Comparison of ENCODE assay signal across 8 cellular contexts in genomic region chr3:72848703-72849081, GRCh38. TPM values are rescaled to one million over a fixed set of nuclear protein-coding genes. Genes with fewer than 3 reads are reported as not detected.
A peak's percentile ranks its signal among the peaks of the same experiment; 100 is the strongest.
DNase-seq lines count a peak whose midpoint lies in the region; ATAC-seq and TF ChIP-seq lines count a peak whose summit lies in the region.

No MANE protein-coding gene starts in this region.

- no peaks in the 10 kb centered on the region for H3K36me3 ChIP-seq in CD8-positive, alpha-beta T cell (ENCODE audit: insufficient read depth, low read length)
- no peaks in the 10 kb centered on the region for H3K36me3 ChIP-seq in osteoblast (ENCODE audit: insufficient read depth, low read length)

- H3K27ac ChIP-seq in CD8-positive, alpha-beta T cell (ENCODE audit: low read depth, low read length) = no peak overlapping the region
- no peak overlapping the region for H3K27ac ChIP-seq in osteoblast (ENCODE audit: low read depth, low read length)

- CTCF ChIA-PET in CD8-positive, alpha-beta T cell (lab: Charles Lee) = no interaction called here

- no peaks in the 10 kb centered on the region for H3K9me3 Mint-ChIP-seq in CD8-positive, alpha-beta T cell
- H3K9me3 Mint-ChIP-seq in T-helper 1 cell treated with Interleukin-12 subunit alpha and Interleukin-12 subunit beta and Interleukin-4 antibody, amounts not matched to agents 30 μg/mL and 1 μg/mL, for 36 hours = no peaks in the 10 kb centered on the region

- no peak for TF ChIP-seq POLR2A in erythroblast (IDR thresholded peaks at IDR 0.05; ENCODE audit: low read length)

- no peaks in the 10 kb centered on the region for H3K27me3 Mint-ChIP-seq in CD8-positive, alpha-beta T cell (ENCODE audit: low read depth)
- H3K27me3 Mint-ChIP-seq in T-helper 1 cell treated with Interleukin-12 subunit alpha and Interleukin-12 subunit beta and Interleukin-4 antibody, amounts not matched to agents 30 μg/mL and 1 μg/mL, for 36 hours (ENCODE audit: low read depth) = peaks cover 19% of the 10 kb centered on the region

- peak overlapping the region; percentile 98 for H3K4me2 ChIP-seq in osteoblast (ENCODE audit: insufficient read depth, low read length)

- peak; percentile 34 for ATAC-seq in CD8-positive, alpha-beta T cell
- ATAC-seq in GM19397 (IDR thresholded peaks at IDR 0.05; ENCODE audit: unreplicated experiment) (peak; percentile 37), HG03442 (IDR thresholded peaks at IDR 0.05; ENCODE audit: unreplicated experiment) (peak; percentile 38)

- peaks cover 23% of the 10 kb centered on the region for H3K4me1 ChIP-seq in CD8-positive, alpha-beta T cell (ENCODE audit: insufficient read depth, low read length)
- H3K4me1 ChIP-seq in osteoblast (ENCODE audit: insufficient read depth, low read length) = peaks cover 18% of the 10 kb centered on the region

- peak overlapping the region; percentile 98 for H2AFZ ChIP-seq in osteoblast (ENCODE audit: low read length)

- no peaks in the 10 kb centered on the region for H3K27me3 ChIP-seq in CD8-positive, alpha-beta T cell (ENCODE audit: insufficient read depth, low read length)
- no peaks in the 10 kb centered on the region for H3K27me3 ChIP-seq in osteoblast (ENCODE audit: insufficient read depth, low read length)

- H4K20me1 ChIP-seq in osteoblast (ENCODE audit: insufficient read depth, low read length) = no peaks in the 10 kb centered on the region

- no peaks in the 10 kb centered on the region for H3K9me3 ChIP-seq in CD8-positive, alpha-beta T cell (ENCODE audit: low read length)
- H3K9me3 ChIP-seq in osteoblast (ENCODE audit: low read depth, low read length) = no peaks in the 10 kb centered on the region

- peak overlapping the region; percentile 80 for H3K27ac Mint-ChIP-seq in CD8-positive, alpha-beta T cell
- H3K27ac Mint-ChIP-seq in T-helper 1 cell treated with Interleukin-12 subunit alpha and Interleukin-12 subunit beta and Interleukin-4 antibody, amounts not matched to agents 30 μg/mL and 1 μg/mL, for 36 hours = peak overlapping the region; percentile 83

- POLR2A ChIA-PET in CD8-positive, alpha-beta T cell (lab: Charles Lee) = interaction anchor here (0.6 to 1.0 kb wide), 6 partner anchors 14 to 1866 kb away, joined by 3 read pairs; partner anchors contain the start of gene PPP4R2

- peak overlapping the region; percentile 95 for H3K4me3 Mint-ChIP-seq in CD8-positive, alpha-beta T cell
- H3K4me3 Mint-ChIP-seq in T-helper 1 cell treated with Interleukin-12 subunit alpha and Interleukin-12 subunit beta and Interleukin-4 antibody, amounts not matched to agents 30 μg/mL and 1 μg/mL, for 36 hours = peak overlapping the region; percentile 100

- peaks cover 37% of the 10 kb centered on the region for H3K79me2 ChIP-seq in osteoblast (ENCODE audit: insufficient read depth, low read length)

- TF ChIP-seq CTCF in CD8-positive, alpha-beta T cell (IDR thresholded peaks at IDR 0.05) = no peak
- TF ChIP-seq CTCF in osteoblast (IDR thresholded peaks at IDR 0.05; ENCODE audit: extremely low read depth, low read depth, low read length) = no peak

- peak overlapping the region; percentile 64 for H3K4me3 ChIP-seq in CD8-positive, alpha-beta T cell (ENCODE audit: low read depth, low read length)
- peak overlapping the region; percentile 94 for H3K4me3 ChIP-seq in osteoblast (ENCODE audit: insufficient read depth, low read length)

- intact Hi-C loops in CD8-positive, alpha-beta T cell (cut with DNase I, micrococcal nuclease) = loop anchor here (1.0 to 5.0 kb wide), 7 partner anchors 89 to 1126 kb away; partner anchors contain the start of gene PPP4R2 (in 1 of the 2)

- H3K4me1 Mint-ChIP-seq in CD8-positive, alpha-beta T cell (ENCODE audit: low read depth) = peaks cover 53% of the 10 kb centered on the region
- H3K4me1 Mint-ChIP-seq in T-helper 1 cell treated with Interleukin-12 subunit alpha and Interleukin-12 subunit beta and Interleukin-4 antibody, amounts not matched to agents 30 μg/mL and 1 μg/mL, for 36 hours (ENCODE audit: low read depth) = peaks cover 35% of the 10 kb centered on the region

- peak in 3 of 7 experiments; percentile 4 to 36 (median 24) for DNase-seq in CD8-positive, alpha-beta T cell
- DNase-seq in erythroblast (lab: John Stamatoyannopoulos, UW) (peak; percentile 78 to 80), osteoblast (ENCODE audit: insufficient read length, low spot score, missing footprints) (no peak), globus pallidus (ENCODE audit: low spot score) (no peak), NCI-H1694 (lab: John Stamatoyannopoulos, UW) (no peak)

- H3K36me3 Mint-ChIP-seq in CD8-positive, alpha-beta T cell = peaks cover 13% of the 10 kb centered on the region
- peaks cover 7% of the 10 kb centered on the region for H3K36me3 Mint-ChIP-seq in T-helper 1 cell treated with Interleukin-12 subunit alpha and Interleukin-12 subunit beta and Interleukin-4 antibody, amounts not matched to agents 30 μg/mL and 1 μg/mL, for 36 hours (ENCODE audit: low read depth)

RNA-seq across cellular contexts. Expression of gene SHQ1, which starts 0.4 kb away (rescaled TPM):
- total RNA-seq in CD8-positive, alpha-beta T cell = 10 to 100 TPM in 1 of 2 experiments, 1 to 10 TPM in 1; 7.1 to 11.3 TPM
- total RNA-seq in osteoblast = 19.2 TPM in 2 replicates

RNA-seq across cellular contexts. Expression of gene GXYLT2, which starts 39.2 kb away (rescaled TPM):
- not detected for total RNA-seq in CD8-positive, alpha-beta T cell
- 75.1 and 77.4 TPM in 2 replicates for total RNA-seq in osteoblast

Comparison
In these comparisons a context has a peak if more than half of its experiments do, and no peak if none do; other contexts are left out.
1. DNase-seq: peak in erythroblast (2 of 2); none in osteoblast (single experiment), globus pallidus (single experiment) and NCI-H1694 (single experiment).
2. RNA of gene GXYLT2, which starts 39.2 kb away (total RNA-seq): 75.1 to 77.4 TPM in osteoblast; not detected in CD8-positive, alpha-beta T cell; every median in the first group is over 10 times any median in the second.
3. Peak in every context shown above with its lines, with median percentiles within 50 percentile points of each other: ATAC-seq.